33 cellular contexts compared by ENCODE assay signal in genomic region chr2:26860451-26860850, GRCh38. TPM values are rescaled to one million over a fixed set of nuclear protein-coding genes. Genes with fewer than 3 reads are reported as not detected.
"Had no signal": no experiment of that assay in that cellular context is flagged by ENCODE, and none has a peak within 500 bp of the region (broad histone marks: within the 10 kb centered on the region; RNA-seq: fewer than 3 reads in every experiment).

No MANE protein-coding gene starts in this region.

- H3K4me3 ChIP-seq: left lung, lower lobe of right lung, neural progenitor cell, psoas muscle, right atrium auricular region, right lobe of liver, skin epidermis, suprapubic skin, thoracic aorta, tibial nerve, vagina had no signal

- H2AFZ ChIP-seq: neural progenitor cell, parathyroid adenoma had no signal

- H3K27ac ChIP-seq: left lung, lower lobe of right lung, neural progenitor cell, neutrophil, parathyroid adenoma, psoas muscle, right atrium auricular region, right lobe of liver, skin epidermis, suprapubic skin, thoracic aorta, tibial nerve, vagina had no signal

- H3K9me3 ChIP-seq: left lung, lower lobe of right lung, neutrophil, psoas muscle, right atrium auricular region, right lobe of liver, suprapubic skin, thoracic aorta, tibial nerve, vagina had no signal

- H3K4me1 ChIP-seq: left lung, lower lobe of right lung, parathyroid adenoma, right lobe of liver, suprapubic skin, tibial nerve, vagina had no signal

- FAIRE-seq: islet of Langerhans, kidney had no signal

- H3K36me3 ChIP-seq: left lung, lower lobe of right lung, neural progenitor cell, neutrophil, right atrium auricular region, right lobe of liver, suprapubic skin, thoracic aorta, tibial nerve, vagina had no signal

- DNase-seq: hippocampal formation; immature natural killer cell; kidney; left colon; left lung; lower lobe of right lung; mammary epithelial cell; mesenchymal stem cell; naive B cell; natural killer cell; nephron progenitor cell; occipital lobe; psoas muscle; right lobe of liver; stimulated activated CD4-positive, alpha-beta T cell treated with anti-CD3 and anti-CD28 coated beads, Interleukin-12 subunit alpha, Interleukin-12 subunit beta, amount 100 ng/mL, for 4 hours; stimulated activated CD4-positive, alpha-beta T cell treated with anti-CD3 and anti-CD28 coated beads, Interleukin-15, amount 100 ng/mL, for 24 hours; stimulated activated CD4-positive, alpha-beta T cell treated with anti-CD3 and anti-CD28 coated beads, Interleukin-4, amount 100 ng/mL, for 24 hours; stimulated activated naive CD4-positive, alpha-beta T cell had no signal

- H3K79me2 ChIP-seq: parathyroid adenoma had no signal

- ATAC-seq: left colon; left lung; lower lobe of right lung; natural killer cell; psoas muscle; right lobe of liver; stimulated activated effector memory CD8-positive, alpha-beta T cell treated with anti-CD3 and anti-CD28 coated beads, Interleukin-12 subunit alpha, Interleukin-12 subunit beta, amount 100 ng/mL, for 72 hours had no signal

- H3K4me2 ChIP-seq: neural progenitor cell had no signal

- H3K9ac ChIP-seq: neural progenitor cell, parathyroid adenoma had no signal

- H3K27me3 ChIP-seq: neural progenitor cell, right atrium auricular region, right lobe of liver, vagina had no signal

RNA-seq across cellular contexts. Expression of gene DPYSL5, which starts 12.5 kb away (rescaled TPM):
- total RNA-seq: kidney, left lung, liver, lower lobe of right lung, mammary epithelial cell, natural killer cell, posterior vena cava, right lobe of liver, subcutaneous adipose tissue, suprapubic skin, thoracic aorta, tibial nerve, ureter had no signal
- polyA plus RNA-seq: immature natural killer cell, liver, mammary epithelial cell had no signal
